ENCODE assay signal across 8 cellular contexts in the genomic region with DNA sequence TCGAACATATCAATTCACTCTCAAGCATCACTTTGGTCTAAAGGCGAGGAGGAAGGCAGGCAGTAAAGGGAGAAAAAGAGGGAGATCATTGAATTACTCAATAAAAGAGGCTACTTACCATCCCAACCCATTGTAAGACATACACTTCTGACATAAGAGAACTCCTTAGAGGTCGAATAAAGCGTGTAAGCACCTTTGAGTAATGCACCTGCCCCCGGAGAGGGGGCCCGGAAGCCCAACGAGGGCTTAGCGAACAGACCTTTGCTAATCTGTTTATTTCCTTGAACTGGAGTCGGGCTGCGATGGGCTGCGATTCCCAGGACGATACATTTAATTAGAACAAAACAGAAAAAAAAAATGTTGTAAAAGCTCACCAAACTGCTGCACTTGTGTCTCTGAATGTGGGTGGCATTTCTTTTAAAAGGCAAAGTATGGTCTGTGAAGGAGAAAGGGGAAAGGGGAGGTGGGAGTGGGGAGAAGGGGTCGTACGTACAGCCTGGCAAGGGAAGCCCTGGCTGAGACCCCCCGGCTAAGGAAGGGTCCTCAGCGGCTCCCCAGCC. TPM values are rescaled to one million over a fixed set of nuclear protein-coding genes. Genes with fewer than 3 reads are reported as not detected.
A peak's percentile ranks its signal among the peaks of the same experiment; 100 is the strongest.
DNase-seq lines count a peak whose midpoint lies in the region; TF ChIP-seq lines count a peak whose summit lies in the region.

No MANE protein-coding gene starts in this region.

- no peak for TF ChIP-seq POLR2A in esophagus muscularis mucosa (IDR thresholded peaks at IDR 0.05; ENCODE audit: low read depth)

- peaks cover 49% of the 10 kb centered on the region for H3K79me2 ChIP-seq in KMS-11 (ENCODE audit: insufficient read depth, low read depth)

- H3K27ac Mint-ChIP-seq in progenitor cell of endocrine pancreas = peak overlapping the region; percentile 100

- H3K36me3 ChIP-seq in BLaER1 = peaks cover 16% of the 10 kb centered on the region
- H3K36me3 ChIP-seq in KMS-11 (ENCODE audit: insufficient read depth) = no peaks in the 10 kb centered on the region
- no peaks in the 10 kb centered on the region for H3K36me3 ChIP-seq in esophagus muscularis mucosa

- H3K4me3 Mint-ChIP-seq in progenitor cell of endocrine pancreas (ENCODE audit: low read depth) = peak overlapping the region; percentile 95

- peaks cover 61% of the 10 kb centered on the region for H3K4me1 ChIP-seq in BLaER1
- peaks cover 24% of the 10 kb centered on the region for H3K4me1 ChIP-seq in KMS-11 (ENCODE audit: low read depth, poor library complexity, severe bottlenecking)
- H3K4me1 ChIP-seq in esophagus muscularis mucosa = peaks cover 40 to 63% (median 58%) of the 10 kb centered on the region in 4 donors

- no peaks in the 10 kb centered on the region for H3K27me3 Mint-ChIP-seq in progenitor cell of endocrine pancreas

- H2AFZ ChIP-seq in KMS-11 (ENCODE audit: low read depth) = no peak overlapping the region; the same call in 1 of the 2 replicates

- no peaks in the 10 kb centered on the region for H3K9me3 ChIP-seq in BLaER1
- no peaks in the 10 kb centered on the region for H3K9me3 ChIP-seq in esophagus muscularis mucosa

- peak overlapping the region; percentile 86 for H3K4me3 ChIP-seq in BLaER1
- no peak overlapping the region for H3K4me3 ChIP-seq in KMS-11 (IDR thresholded peaks at IDR 0.05; ENCODE audit: insufficient read depth, low read depth, low read length)
- H3K4me3 ChIP-seq in esophagus muscularis mucosa = peak overlapping the region; percentile 94 to 98 (median 96)

- TF ChIP-seq CTCF in KMS-11 (conservative IDR thresholded peaks at IDR 0.05; ENCODE audit: low read depth, low read length) = no peak
- no peak for TF ChIP-seq CTCF in esophagus muscularis mucosa (IDR thresholded peaks at IDR 0.05)
- no peak for TF ChIP-seq CTCF in progenitor cell of endocrine pancreas (IDR thresholded peaks at IDR 0.05; ENCODE audit: unreplicated experiment)

- H3K9ac ChIP-seq in BLaER1 = peak overlapping the region; percentile 99
- H3K9ac ChIP-seq in KMS-11 = peak overlapping the region; percentile 100

- H3K4me1 Mint-ChIP-seq in progenitor cell of endocrine pancreas (ENCODE audit: low read depth) = peaks cover 53% of the 10 kb centered on the region

- H3K9me3 Mint-ChIP-seq in progenitor cell of endocrine pancreas (ENCODE audit: low read depth) = no peaks in the 10 kb centered on the region

- H3K27me3 ChIP-seq in BLaER1 = no peaks in the 10 kb centered on the region
- no peaks in the 10 kb centered on the region for H3K27me3 ChIP-seq in KMS-11 (ENCODE audit: insufficient read depth, low read depth)
- H3K27me3 ChIP-seq in esophagus muscularis mucosa = no peaks in the 10 kb centered on the region

- whole genome bisulfite sequencing in esophagus muscularis mucosa = 3% methylated on average over 16 of the region's 16 CpGs

- DNase-seq in activated T-cell treated with anti-CD3 and anti-CD28 coated beads for 24 hours (ENCODE audit: low read depth) (peak; percentile 36), esophagus muscularis mucosa (ENCODE audit: extremely low spot score) (no peak), progenitor cell of endocrine pancreas (ENCODE audit: low spot score, unreplicated experiment) (no peak), AML-193 (lab: John Stamatoyannopoulos, UW) (no peak), GM19240 (ENCODE audit: insufficient read length, low spot score) (no peak), MV-4-11 (lab: John Stamatoyannopoulos, UW) (no peak)

- H4K20me1 ChIP-seq in BLaER1 (no peaks in the 10 kb centered on the region), KMS-11 (ENCODE audit: insufficient read depth) (no peaks in the 10 kb centered on the region)

- peak overlapping the region; percentile 100 for H3K27ac ChIP-seq in BLaER1
- peak overlapping the region; percentile 100 for H3K27ac ChIP-seq in KMS-11
- H3K27ac ChIP-seq in esophagus muscularis mucosa (replicated peaks in 1 of 4) = peak overlapping the region; percentile 100

- H3K4me2 ChIP-seq in BLaER1 (peak overlapping the region; percentile 88), KMS-11 (peak overlapping the region; percentile 89)

- H3K36me3 Mint-ChIP-seq in progenitor cell of endocrine pancreas (ENCODE audit: insufficient read depth) = peaks cover 16% of the 10 kb centered on the region

- intact Hi-C loops in esophagus muscularis mucosa (cut with DNase I) = no loop called here

- no peak for TF ChIP-seq EP300 in esophagus muscularis mucosa (IDR thresholded peaks at IDR 0.05)

RNA-seq across cellular contexts. Expression of a gene that starts 3.0 kb away (rescaled TPM):
- total RNA-seq in esophagus muscularis mucosa (10 to 100 TPM; 26.2 to 34.7 (median 30.2) TPM), progenitor cell of endocrine pancreas (90.6 and 94.7 TPM in 2 replicates)

RNA-seq across cellular contexts. Expression of a gene that starts 20.0 kb away (rescaled TPM):
- 100 to 1,000 TPM; 130 to 143 (median 136) TPM for total RNA-seq in esophagus muscularis mucosa
- 172 and 173 TPM in 2 replicates for total RNA-seq in progenitor cell of endocrine pancreas
